ENCODE assay signal across 9 cellular contexts in genomic region chr18:23115683-23116096, GRCh38. TPM values are rescaled to one million over a fixed set of nuclear protein-coding genes. Genes with fewer than 3 reads are reported as not detected.
DNase-seq lines count a peak whose midpoint lies in the region; ATAC-seq and TF ChIP-seq lines count a peak whose summit lies in the region.
"Had no signal": no experiment of that assay in that cellular context is flagged by ENCODE, and none has a peak within 500 bp of the region (broad histone marks: within the 10 kb centered on the region; RNA-seq: fewer than 3 reads in every experiment).

No MANE protein-coding gene starts in this region.

- DNase-seq in GOT3 (lab: John Stamatoyannopoulos, UW) (peak; percentile 43), SJSA1 (ENCODE audit: low read depth in 1 of 2, low spot score in 2 of 2) (peak; percentile 88 to 97), fibroblast of pulmonary artery (ENCODE audit: low read depth) (peak; percentile 94), skeletal muscle cell (ENCODE audit: low read depth) (peak; percentile 88), amygdala (lab: John Stamatoyannopoulos, UW) (no peak), RPMI8226 (no peak), right cardiac atrium (no peak)
- DNase-seq: activated B cell treated with CpG ODN at 0.5 μM for 24 hours had no signal

- peak overlapping the region; percentile 78 for H3K27ac ChIP-seq in SJSA1
- H3K27ac ChIP-seq in right cardiac atrium (ENCODE audit: low read length) = no peak overlapping the region

- 66% methylated on average over 5 of the region's 5 CpGs for WGBS in right cardiac atrium

- no peaks in the 10 kb centered on the region for H3K27me3 ChIP-seq in SJSA1 (replicated peaks)
- H3K27me3 ChIP-seq in right cardiac atrium (ENCODE audit: control insufficient read depth, insufficient read depth) = no peaks in the 10 kb centered on the region

- no peak for TF ChIP-seq CTCF in fibroblast of pulmonary artery (IDR thresholded peaks at IDR 0.05; ENCODE audit: low read length, missing control alignments)

- H3K4me1 ChIP-seq in SJSA1 (replicated peaks) (peaks cover 29% of the 10 kb centered on the region), right cardiac atrium (ENCODE audit: control insufficient read depth, insufficient read depth, low read length) (peaks cover 4% of the 10 kb centered on the region)

- intact Hi-C loops in right cardiac atrium (cut with DNase I) = no loop called here

- no peak overlapping the region for H3K4me3 ChIP-seq in SJSA1
- H3K4me3 ChIP-seq in fibroblast of pulmonary artery (replicated peaks; ENCODE audit: low read depth, low read length) = no peak overlapping the region
- H3K4me3 ChIP-seq in skeletal muscle cell (ENCODE audit: low read depth, low read length) = no peak overlapping the region
- H3K4me3 ChIP-seq in right cardiac atrium (ENCODE audit: low read length) = no peak overlapping the region

- no peaks in the 10 kb centered on the region for H3K36me3 ChIP-seq in SJSA1

- no peak for ATAC-seq in GM19452 (IDR thresholded peaks at IDR 0.05; ENCODE audit: unreplicated experiment)
- no peak for ATAC-seq in right cardiac atrium

- H3K9me3 ChIP-seq in SJSA1 (replicated peaks) = no peaks in the 10 kb centered on the region
- H3K9me3 ChIP-seq in right cardiac atrium (ENCODE audit: control insufficient read depth, low read length) = peaks cover 4% of the 10 kb centered on the region

RNA-seq across cellular contexts. Expression of gene CABLES1, which starts 19.6 kb away (rescaled TPM):
- total RNA-seq in SJSA1 (2014; rRNA removed; shearing (Covaris generic)) = 3.2 and 5.1 TPM in 2 replicates
- total RNA-seq in right cardiac atrium = 1 to 10 TPM; 3.5 to 5.6 (median 4.5) TPM
- polyA plus RNA-seq in right cardiac atrium = 3.2 TPM

Comparison
In these comparisons a context has a peak if more than half of its experiments do, and no peak if none do; other contexts are left out.
1. DNase-seq: peak in GOT3 (single experiment), SJSA1 (2 of 2), fibroblast of pulmonary artery (single experiment) and skeletal muscle cell (single experiment); none in amygdala (0 of 56), RPMI8226 (single experiment) and right cardiac atrium (0 of 3).